ENCODE assay signal across 1 cellular context in genomic region chr12:79233341-79233761, GRCh38.
TF ChIP-seq lines count a peak whose summit lies in the region.

No MANE protein-coding gene starts in this region.

TF ChIP-seq in SK-N-SH treated with all-trans-retinoic acid at 6 μM for 48 hours, 23 proteins besides CTCF, POLR2A, EP300 and RAD21 (continued from another document):
- TF ChIP-seq ZC3H10 (CRISPR knock-in tag; IDR thresholded peaks at IDR 0.05): no peak
